Comparison of ENCODE assay signal across 1 cellular context in the genomic region with DNA sequence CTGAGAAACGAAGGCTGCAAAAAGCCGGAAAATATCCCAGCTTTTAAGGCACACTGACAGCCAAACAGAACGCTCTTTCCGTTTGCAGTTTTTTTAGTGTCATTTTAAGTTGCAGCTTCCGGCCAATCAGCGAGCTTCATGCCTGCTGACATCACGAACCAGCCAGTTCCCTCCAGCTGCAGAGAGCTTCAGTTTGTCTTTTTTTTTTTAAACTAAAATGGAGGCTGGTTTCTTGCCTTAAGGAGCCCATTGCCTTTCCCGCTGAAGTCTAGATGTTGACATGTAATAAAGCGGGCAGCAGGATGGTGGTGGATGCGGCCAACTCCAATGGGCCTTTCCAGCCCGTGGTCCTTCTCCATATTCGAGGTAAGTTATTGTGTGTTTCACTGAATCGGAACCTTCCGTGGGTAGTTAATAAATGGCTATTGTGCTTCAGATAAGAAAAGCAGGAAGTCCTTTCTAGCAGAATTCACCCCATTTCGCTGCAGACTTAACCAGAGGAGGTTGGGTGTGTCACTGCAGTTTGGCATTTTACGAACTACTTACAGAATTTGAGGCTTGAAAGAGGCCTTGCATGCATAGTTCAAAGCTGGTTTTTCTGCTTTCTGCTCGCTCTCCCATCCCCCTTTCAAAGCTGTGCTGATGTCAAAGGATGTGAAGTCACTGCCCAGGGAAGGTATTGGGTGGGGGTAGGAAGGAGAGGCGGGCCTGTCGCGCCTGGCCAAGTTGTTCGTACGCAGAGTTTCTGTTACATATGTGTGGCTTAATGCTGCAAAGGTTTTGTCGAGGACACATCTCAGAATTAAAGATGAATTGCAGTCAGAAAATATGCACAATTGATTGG.
TF ChIP-seq lines count a peak whose summit lies in the region.

No MANE protein-coding gene starts in this region.

TF ChIP-seq in GM12878, 131 proteins besides CTCF, POLR2A, EP300 and RAD21 (continued from another document and continues in another):
- TF ChIP-seq, protein P1, sequence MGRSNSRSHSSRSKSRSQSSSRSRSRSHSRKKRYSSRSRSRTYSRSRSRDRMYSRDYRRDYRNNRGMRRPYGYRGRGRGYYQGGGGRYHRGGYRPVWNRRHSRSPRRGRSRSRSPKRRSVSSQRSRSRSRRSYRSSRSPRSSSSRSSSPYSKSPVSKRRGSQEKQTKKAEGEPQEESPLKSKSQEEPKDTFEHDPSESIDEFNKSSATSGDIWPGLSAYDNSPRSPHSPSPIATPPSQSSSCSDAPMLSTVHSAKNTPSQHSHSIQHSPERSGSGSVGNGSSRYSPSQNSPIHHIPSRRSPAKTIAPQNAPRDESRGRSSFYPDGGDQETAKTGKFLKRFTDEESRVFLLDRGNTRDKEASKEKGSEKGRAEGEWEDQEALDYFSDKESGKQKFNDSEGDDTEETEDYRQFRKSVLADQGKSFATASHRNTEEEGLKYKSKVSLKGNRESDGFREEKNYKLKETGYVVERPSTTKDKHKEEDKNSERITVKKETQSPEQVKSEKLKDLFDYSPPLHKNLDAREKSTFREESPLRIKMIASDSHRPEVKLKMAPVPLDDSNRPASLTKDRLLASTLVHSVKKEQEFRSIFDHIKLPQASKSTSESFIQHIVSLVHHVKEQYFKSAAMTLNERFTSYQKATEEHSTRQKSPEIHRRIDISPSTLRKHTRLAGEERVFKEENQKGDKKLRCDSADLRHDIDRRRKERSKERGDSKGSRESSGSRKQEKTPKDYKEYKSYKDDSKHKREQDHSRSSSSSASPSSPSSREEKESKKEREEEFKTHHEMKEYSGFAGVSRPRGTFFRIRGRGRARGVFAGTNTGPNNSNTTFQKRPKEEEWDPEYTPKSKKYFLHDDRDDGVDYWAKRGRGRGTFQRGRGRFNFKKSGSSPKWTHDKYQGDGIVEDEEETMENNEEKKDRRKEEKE (IDR thresholded peaks at IDR 0.05), result no peak
- TF ChIP-seq MYC (IDR thresholded peaks at IDR 0.05; ENCODE audit: insufficient read depth, insufficient read length, insufficient replicate concordance, low read length, severe bottlenecking), result no peak
- peak; percentile 53; the same call in 1 of the 2 replicates for TF ChIP-seq IKZF1 (conservative IDR thresholded peaks at IDR 0.05)
- TF ChIP-seq, protein P2, sequence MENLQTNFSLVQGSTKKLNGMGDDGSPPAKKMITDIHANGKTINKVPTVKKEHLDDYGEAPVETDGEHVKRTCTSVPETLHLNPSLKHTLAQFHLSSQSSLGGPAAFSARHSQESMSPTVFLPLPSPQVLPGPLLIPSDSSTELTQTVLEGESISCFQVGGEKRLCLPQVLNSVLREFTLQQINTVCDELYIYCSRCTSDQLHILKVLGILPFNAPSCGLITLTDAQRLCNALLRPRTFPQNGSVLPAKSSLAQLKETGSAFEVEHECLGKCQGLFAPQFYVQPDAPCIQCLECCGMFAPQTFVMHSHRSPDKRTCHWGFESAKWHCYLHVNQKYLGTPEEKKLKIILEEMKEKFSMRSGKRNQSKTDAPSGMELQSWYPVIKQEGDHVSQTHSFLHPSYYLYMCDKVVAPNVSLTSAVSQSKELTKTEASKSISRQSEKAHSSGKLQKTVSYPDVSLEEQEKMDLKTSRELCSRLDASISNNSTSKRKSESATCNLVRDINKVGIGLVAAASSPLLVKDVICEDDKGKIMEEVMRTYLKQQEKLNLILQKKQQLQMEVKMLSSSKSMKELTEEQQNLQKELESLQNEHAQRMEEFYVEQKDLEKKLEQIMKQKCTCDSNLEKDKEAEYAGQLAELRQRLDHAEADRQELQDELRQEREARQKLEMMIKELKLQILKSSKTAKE (IDR thresholded peaks at IDR 0.05; ENCODE audit: low read depth, poor library complexity, severe bottlenecking), result peak; percentile 17
- TF ChIP-seq ZNF217 (IDR thresholded peaks at IDR 0.05), result no peak
- TF ChIP-seq NFIC (IDR thresholded peaks at IDR 0.05; ENCODE audit: low read depth, low read length), result peak; percentile 46
- TF ChIP-seq NR2F1 (conservative IDR thresholded peaks at IDR 0.05), result 0 out of 2 replicates have a peak, but pooled peaks have one; percentile 27
- peak; percentile 59; the same call in 1 of the 2 replicates for TF ChIP-seq LARP7 (IDR thresholded peaks at IDR 0.05)
- no peak for TF ChIP-seq TARDBP (IDR thresholded peaks at IDR 0.05; ENCODE audit: borderline replicate concordance)
- no peak for TF ChIP-seq SUPT20H (IDR thresholded peaks at IDR 0.05; ENCODE audit: borderline replicate concordance, control insufficient read depth, low read depth, low read length)
- no peak for TF ChIP-seq FOS (IDR thresholded peaks at IDR 0.05; ENCODE audit: borderline replicate concordance, extremely low read depth, insufficient read length)
- TF ChIP-seq, protein P3, sequence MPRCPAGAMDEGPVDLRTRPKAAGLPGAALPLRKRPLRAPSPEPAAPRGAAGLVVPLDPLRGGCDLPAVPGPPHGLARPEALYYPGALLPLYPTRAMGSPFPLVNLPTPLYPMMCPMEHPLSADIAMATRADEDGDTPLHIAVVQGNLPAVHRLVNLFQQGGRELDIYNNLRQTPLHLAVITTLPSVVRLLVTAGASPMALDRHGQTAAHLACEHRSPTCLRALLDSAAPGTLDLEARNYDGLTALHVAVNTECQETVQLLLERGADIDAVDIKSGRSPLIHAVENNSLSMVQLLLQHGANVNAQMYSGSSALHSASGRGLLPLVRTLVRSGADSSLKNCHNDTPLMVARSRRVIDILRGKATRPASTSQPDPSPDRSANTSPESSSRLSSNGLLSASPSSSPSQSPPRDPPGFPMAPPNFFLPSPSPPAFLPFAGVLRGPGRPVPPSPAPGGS (IDR thresholded peaks at IDR 0.05; ENCODE audit: borderline replicate concordance, insufficient read depth, low read depth, low read length, poor library complexity, severe bottlenecking), result no peak
- peak; percentile 42; the same call in 1 of the 2 replicates for TF ChIP-seq SREBF1 (IDR thresholded peaks at IDR 0.05; ENCODE audit: low read length)
- no peak for TF ChIP-seq EZH2 (IDR thresholded peaks at IDR 0.05; ENCODE audit: borderline replicate concordance, control insufficient read depth, low read depth, low read length)
- peak; percentile 95 for TF ChIP-seq CREB1 (IDR thresholded peaks at IDR 0.05; ENCODE audit: low read depth)
- TF ChIP-seq, protein P4, sequence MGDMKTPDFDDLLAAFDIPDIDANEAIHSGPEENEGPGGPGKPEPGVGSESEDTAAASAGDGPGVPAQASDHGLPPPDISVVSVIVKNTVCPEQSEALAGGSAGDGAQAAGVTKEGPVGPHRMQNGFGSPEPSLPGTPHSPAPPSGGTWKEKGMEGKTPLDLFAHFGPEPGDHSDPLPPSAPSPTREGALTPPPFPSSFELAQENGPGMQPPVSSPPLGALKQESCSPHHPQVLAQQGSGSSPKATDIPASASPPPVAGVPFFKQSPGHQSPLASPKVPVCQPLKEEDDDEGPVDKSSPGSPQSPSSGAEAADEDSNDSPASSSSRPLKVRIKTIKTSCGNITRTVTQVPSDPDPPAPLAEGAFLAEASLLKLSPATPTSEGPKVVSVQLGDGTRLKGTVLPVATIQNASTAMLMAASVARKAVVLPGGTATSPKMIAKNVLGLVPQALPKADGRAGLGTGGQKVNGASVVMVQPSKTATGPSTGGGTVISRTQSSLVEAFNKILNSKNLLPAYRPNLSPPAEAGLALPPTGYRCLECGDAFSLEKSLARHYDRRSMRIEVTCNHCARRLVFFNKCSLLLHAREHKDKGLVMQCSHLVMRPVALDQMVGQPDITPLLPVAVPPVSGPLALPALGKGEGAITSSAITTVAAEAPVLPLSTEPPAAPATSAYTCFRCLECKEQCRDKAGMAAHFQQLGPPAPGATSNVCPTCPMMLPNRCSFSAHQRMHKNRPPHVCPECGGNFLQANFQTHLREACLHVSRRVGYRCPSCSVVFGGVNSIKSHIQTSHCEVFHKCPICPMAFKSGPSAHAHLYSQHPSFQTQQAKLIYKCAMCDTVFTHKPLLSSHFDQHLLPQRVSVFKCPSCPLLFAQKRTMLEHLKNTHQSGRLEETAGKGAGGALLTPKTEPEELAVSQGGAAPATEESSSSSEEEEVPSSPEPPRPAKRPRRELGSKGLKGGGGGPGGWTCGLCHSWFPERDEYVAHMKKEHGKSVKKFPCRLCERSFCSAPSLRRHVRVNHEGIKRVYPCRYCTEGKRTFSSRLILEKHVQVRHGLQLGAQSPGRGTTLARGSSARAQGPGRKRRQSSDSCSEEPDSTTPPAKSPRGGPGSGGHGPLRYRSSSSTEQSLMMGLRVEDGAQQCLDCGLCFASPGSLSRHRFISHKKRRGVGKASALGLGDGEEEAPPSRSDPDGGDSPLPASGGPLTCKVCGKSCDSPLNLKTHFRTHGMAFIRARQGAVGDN (IDR thresholded peaks at IDR 0.05), result peak; percentile 84
- TF ChIP-seq ZBTB40 (IDR thresholded peaks at IDR 0.05; ENCODE audit: borderline replicate concordance), result peak; percentile 72; the same call in 1 of the 2 replicates
- TF ChIP-seq PBX3 (IDR thresholded peaks at IDR 0.05; ENCODE audit: insufficient replicate concordance, low read depth, low read length), result peak; percentile 1
- TF ChIP-seq SRF (IDR thresholded peaks at IDR 0.05; ENCODE audit: low read depth in 2 of 2, low read length in 2 of 2), result 0 out of 4 replicates have a peak, but pooled peaks of 1 of the 2 experiments have one; percentile 30
- TF ChIP-seq POLR2AphosphoS2 (IDR thresholded peaks at IDR 0.05; ENCODE audit: low read depth, low read length), result no peak; the same call in none of the 2 replicates
- TF ChIP-seq, protein P5, sequence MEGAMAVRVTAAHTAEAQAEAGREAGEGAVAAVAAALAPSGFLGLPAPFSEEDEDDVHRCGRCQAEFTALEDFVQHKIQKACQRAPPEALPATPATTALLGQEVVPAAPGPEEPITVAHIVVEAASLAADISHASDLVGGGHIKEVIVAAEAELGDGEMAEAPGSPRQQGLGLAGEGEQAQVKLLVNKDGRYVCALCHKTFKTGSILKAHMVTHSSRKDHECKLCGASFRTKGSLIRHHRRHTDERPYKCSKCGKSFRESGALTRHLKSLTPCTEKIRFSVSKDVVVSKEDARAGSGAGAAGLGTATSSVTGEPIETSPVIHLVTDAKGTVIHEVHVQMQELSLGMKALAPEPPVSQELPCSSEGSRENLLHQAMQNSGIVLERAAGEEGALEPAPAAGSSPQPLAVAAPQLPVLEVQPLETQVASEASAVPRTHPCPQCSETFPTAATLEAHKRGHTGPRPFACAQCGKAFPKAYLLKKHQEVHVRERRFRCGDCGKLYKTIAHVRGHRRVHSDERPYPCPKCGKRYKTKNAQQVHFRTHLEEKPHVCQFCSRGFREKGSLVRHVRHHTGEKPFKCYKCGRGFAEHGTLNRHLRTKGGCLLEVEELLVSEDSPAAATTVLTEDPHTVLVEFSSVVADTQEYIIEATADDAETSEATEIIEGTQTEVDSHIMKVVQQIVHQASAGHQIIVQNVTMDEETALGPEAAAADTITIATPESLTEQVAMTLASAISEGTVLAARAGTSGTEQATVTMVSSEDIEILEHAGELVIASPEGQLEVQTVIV (IDR thresholded peaks at IDR 0.05; ENCODE audit: borderline replicate concordance, partially characterized antibody), result no peak
- TF ChIP-seq DPF2 (IDR thresholded peaks at IDR 0.05), result no peak
- TF ChIP-seq ZNF24 (IDR thresholded peaks at IDR 0.05), result peak; percentile 63; the same call in 1 of the 2 replicates
- TF ChIP-seq, protein P6, sequence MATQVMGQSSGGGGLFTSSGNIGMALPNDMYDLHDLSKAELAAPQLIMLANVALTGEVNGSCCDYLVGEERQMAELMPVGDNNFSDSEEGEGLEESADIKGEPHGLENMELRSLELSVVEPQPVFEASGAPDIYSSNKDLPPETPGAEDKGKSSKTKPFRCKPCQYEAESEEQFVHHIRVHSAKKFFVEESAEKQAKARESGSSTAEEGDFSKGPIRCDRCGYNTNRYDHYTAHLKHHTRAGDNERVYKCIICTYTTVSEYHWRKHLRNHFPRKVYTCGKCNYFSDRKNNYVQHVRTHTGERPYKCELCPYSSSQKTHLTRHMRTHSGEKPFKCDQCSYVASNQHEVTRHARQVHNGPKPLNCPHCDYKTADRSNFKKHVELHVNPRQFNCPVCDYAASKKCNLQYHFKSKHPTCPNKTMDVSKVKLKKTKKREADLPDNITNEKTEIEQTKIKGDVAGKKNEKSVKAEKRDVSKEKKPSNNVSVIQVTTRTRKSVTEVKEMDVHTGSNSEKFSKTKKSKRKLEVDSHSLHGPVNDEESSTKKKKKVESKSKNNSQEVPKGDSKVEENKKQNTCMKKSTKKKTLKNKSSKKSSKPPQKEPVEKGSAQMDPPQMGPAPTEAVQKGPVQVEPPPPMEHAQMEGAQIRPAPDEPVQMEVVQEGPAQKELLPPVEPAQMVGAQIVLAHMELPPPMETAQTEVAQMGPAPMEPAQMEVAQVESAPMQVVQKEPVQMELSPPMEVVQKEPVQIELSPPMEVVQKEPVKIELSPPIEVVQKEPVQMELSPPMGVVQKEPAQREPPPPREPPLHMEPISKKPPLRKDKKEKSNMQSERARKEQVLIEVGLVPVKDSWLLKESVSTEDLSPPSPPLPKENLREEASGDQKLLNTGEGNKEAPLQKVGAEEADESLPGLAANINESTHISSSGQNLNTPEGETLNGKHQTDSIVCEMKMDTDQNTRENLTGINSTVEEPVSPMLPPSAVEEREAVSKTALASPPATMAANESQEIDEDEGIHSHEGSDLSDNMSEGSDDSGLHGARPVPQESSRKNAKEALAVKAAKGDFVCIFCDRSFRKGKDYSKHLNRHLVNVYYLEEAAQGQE (IDR thresholded peaks at IDR 0.05; ENCODE audit: low read depth, low read length), result no peak
